Comparison of ENCODE assay signal across 12 cellular contexts in genomic region chr10:31709028-31709427, GRCh38.
A peak's percentile ranks its signal among the peaks of the same experiment; 100 is the strongest.
DNase-seq lines count a peak whose midpoint lies in the region; ATAC-seq and TF ChIP-seq lines count a peak whose summit lies in the region.
"Had no signal": no experiment of that assay in that cellular context is flagged by ENCODE, and none has a peak within 500 bp of the region (broad histone marks: within the 10 kb centered on the region; RNA-seq: fewer than 3 reads in every experiment).

No MANE protein-coding gene starts in this region.

- H2AK5ac ChIP-seq in mesenchymal stem cell (ENCODE audit: low read length, severe bottlenecking), result no peak overlapping the region

- H3K4me1 Mint-ChIP-seq in activated naive CD8-positive, alpha-beta T cell treated with anti-CD3 and anti-CD28 coated beads for 36 hours, result peaks cover 16% of the 10 kb centered on the region

- no peak overlapping the region for H2BK15ac ChIP-seq in mesenchymal stem cell (ENCODE audit: low read depth, poor library complexity, severe bottlenecking)

- no TSS peak for BruUV-seq in mammary epithelial cell (replicated peaks; lab: Mats Ljungman, UMichigan)

- H4K20me1 ChIP-seq in mammary epithelial cell (ENCODE audit: insufficient read depth, low read length), result no peaks in the 10 kb centered on the region

- intact Hi-C loops in cardiac septum (cut with DNase I), result loop anchor here (5.0 to 10.0 kb wide), 4 partner anchors 48 to 674 kb away; partner anchors contain the start of gene ZNF438
- intact Hi-C loops in mammary epithelial cell (cut with micrococcal nuclease), result loop anchor here (1.0 to 10.0 kb wide), 4 partner anchors 99 to 954 kb away; no protein-coding TSS in a partner anchor
- intact Hi-C loops in vagina (cut with DNase I), result loop anchor here (5.0 kb wide), 1 partner anchor 48 kb away; no protein-coding TSS in a partner anchor

- H3K27ac Mint-ChIP-seq in activated naive CD8-positive, alpha-beta T cell treated with anti-CD3 and anti-CD28 coated beads for 36 hours, result no peak overlapping the region
- H3K27ac Mint-ChIP-seq: CD4-positive, alpha-beta memory T cell had no signal

- H3K27me3 Mint-ChIP-seq in activated naive CD8-positive, alpha-beta T cell treated with anti-CD3 and anti-CD28 coated beads for 36 hours, result no peaks in the 10 kb centered on the region
- H3K27me3 Mint-ChIP-seq: CD4-positive, alpha-beta memory T cell had no signal

- no peak overlapping the region for H4K8ac ChIP-seq in mesenchymal stem cell (ENCODE audit: low read length)

- H3K9ac ChIP-seq in mammary epithelial cell (ENCODE audit: insufficient read depth, low read length) (no peak overlapping the region), mesenchymal stem cell (ENCODE audit: low read length) (peak overlapping the region; percentile 78)

- no peak overlapping the region for H3K4me3 ChIP-seq in right atrium auricular region
- no peak overlapping the region for H3K4me3 ChIP-seq in mammary epithelial cell (replicated peaks in 1 of 3; ENCODE audit: insufficient read depth in 1 of 3, low read depth in 2 of 3, low read length in 3 of 3)
- no peak overlapping the region for H3K4me3 ChIP-seq in mesenchymal stem cell (ENCODE audit: insufficient read depth in 1 of 2, low read depth in 1 of 2, low read length in 2 of 2)
- H3K4me3 ChIP-seq in vagina, result no peak overlapping the region
- H3K4me3 ChIP-seq: coronary artery had no signal

- H3K9me3 Mint-ChIP-seq in activated naive CD8-positive, alpha-beta T cell treated with anti-CD3 and anti-CD28 coated beads for 36 hours, result peaks cover 23% of the 10 kb centered on the region

- H3K18ac ChIP-seq in mesenchymal stem cell (ENCODE audit: low read depth in 1 of 2, low read length in 2 of 2), result no peak overlapping the region

- no peak for DNase-seq in right atrium auricular region (ENCODE audit: low spot score)
- DNase-seq in cardiac septum (ENCODE audit: low spot score), result no peak
- DNase-seq in mammary epithelial cell, result no peak
- DNase-seq in mesenchymal stem cell, result no peak
- DNase-seq in vagina (ENCODE audit: extremely low spot score in 2 of 2), result no peak
- DNase-seq in activated naive CD8-positive, alpha-beta T cell treated with anti-CD3 and anti-CD28 coated beads for 36 hours, result no peak
- DNase-seq in activated CD4-positive, CD25-positive, alpha-beta regulatory T cell (lab: John Stamatoyannopoulos, UW), result no peak
- DNase-seq: activated CD4-positive, alpha-beta T cell treated with anti-CD3 and anti-CD28 coated beads, Interleukin-2, amount 50 U/mL, for 48 hours; CD4-positive, alpha-beta memory T cell; RPMI8226 had no signal

- no peaks in the 10 kb centered on the region for H3K79me2 ChIP-seq in mammary epithelial cell (ENCODE audit: insufficient read depth, low read length)

- no peak overlapping the region for H2BK120ac ChIP-seq in mesenchymal stem cell (ENCODE audit: low read depth, low read length)

- H3K79me1 ChIP-seq in mesenchymal stem cell (replicated peaks; ENCODE audit: low read length, poor library complexity, severe bottlenecking), result no peaks in the 10 kb centered on the region

- H3K4me1 ChIP-seq in right atrium auricular region (peaks cover 0 to 51% of the 10 kb centered on the region in 2 donors), mammary epithelial cell (ENCODE audit: insufficient read depth, low read length) (no peaks in the 10 kb centered on the region), mesenchymal stem cell (ENCODE audit: control insufficient read depth, insufficient read depth, low read depth, low read length) (peaks cover 10% of the 10 kb centered on the region), vagina (peaks cover 37% of the 10 kb centered on the region)

- TF ChIP-seq CTCF in right atrium auricular region (IDR thresholded peaks at IDR 0.05), result peak in 1 of 2 donors; percentile 53
- TF ChIP-seq CTCF in mammary epithelial cell (conservative IDR thresholded peaks at IDR 0.05 in 1 of 2, IDR thresholded peaks at IDR 0.05 in 1 of 2; ENCODE audit: extremely low read depth in 1 of 2, insufficient read depth in 1 of 2, low read depth in 1 of 2, low read length in 2 of 2), result peak; percentile 8 to 36
- no peak for TF ChIP-seq CTCF in vagina (IDR thresholded peaks at IDR 0.05)

- H2BK12ac ChIP-seq in mesenchymal stem cell (ENCODE audit: low read length in 2 of 2), result no peak overlapping the region

- no peak overlapping the region for H3K14ac ChIP-seq in mesenchymal stem cell (ENCODE audit: low read length in 2 of 2)

- ATAC-seq in HG02678 (IDR thresholded peaks at IDR 0.05; ENCODE audit: unreplicated experiment), result no peak

- no peak for TF ChIP-seq POLR2A in vagina (IDR thresholded peaks at IDR 0.05)

- H3K4ac ChIP-seq in mesenchymal stem cell (ENCODE audit: low read depth in 1 of 2, low read length in 2 of 2), result peak overlapping the region in 1 of 2 experiments; percentile 3

- in situ Hi-C loops in mammary epithelial cell (cut with MboI; ENCODE audit: low sequenced_read_pairs in 2 of 2), result no loop called here

- H3K23ac ChIP-seq in mesenchymal stem cell (ENCODE audit: low read length in 2 of 2), result no peak overlapping the region

- peaks cover 4 to 31% of the 10 kb centered on the region in 2 donors for H3K9me3 ChIP-seq in right atrium auricular region
- H3K9me3 ChIP-seq in mammary epithelial cell (replicated peaks; ENCODE audit: insufficient read depth, low read length), result peaks cover 8% of the 10 kb centered on the region
- H3K9me3 ChIP-seq in mesenchymal stem cell (ENCODE audit: control insufficient read depth, low read length), result peaks cover 23% of the 10 kb centered on the region
- H3K9me3 ChIP-seq in vagina, result no peaks in the 10 kb centered on the region

- no peak overlapping the region for H3K4me2 ChIP-seq in mammary epithelial cell (ENCODE audit: insufficient read depth, low read depth, low read length)
- no peak overlapping the region for H3K4me2 ChIP-seq in mesenchymal stem cell (ENCODE audit: low read length, poor library complexity, severe bottlenecking)

- H3K36me3 ChIP-seq in right atrium auricular region, result no peaks in the 10 kb centered on the region
- H3K36me3 ChIP-seq in mammary epithelial cell (ENCODE audit: insufficient read depth, low read length), result no peaks in the 10 kb centered on the region
- no peaks in the 10 kb centered on the region for H3K36me3 ChIP-seq in mesenchymal stem cell (ENCODE audit: control insufficient read depth in 1 of 2, insufficient read depth in 2 of 2, low read depth in 1 of 2, low read length in 2 of 2)
- no peaks in the 10 kb centered on the region for H3K36me3 ChIP-seq in vagina

- WGBS in mammary epithelial cell (ENCODE audit: low coverage, missing lambda C conversion rate), result 64% methylated on average over 3 of the region's 3 CpGs
- WGBS in mesenchymal stem cell, result 90% methylated on average over 3 of the region's 3 CpGs

- dilution Hi-C loops in mammary epithelial cell (cut with HindIII; ENCODE audit: low sequenced_read_pairs), result no loop called here

- peak overlapping the region; percentile 71 to 90 for H3K27ac ChIP-seq in right atrium auricular region
- no peak overlapping the region for H3K27ac ChIP-seq in mammary epithelial cell (ENCODE audit: insufficient read depth, low read depth, low read length)
- no peak overlapping the region for H3K27ac ChIP-seq in mesenchymal stem cell (ENCODE audit: low read length, poor library complexity, severe bottlenecking)
- peak overlapping the region; percentile 79 for H3K27ac ChIP-seq in vagina

- H2AFZ ChIP-seq in mammary epithelial cell (ENCODE audit: low read depth, low read length), result no peak overlapping the region
- H2AFZ ChIP-seq in mesenchymal stem cell (ENCODE audit: low read depth, low read length), result no peak overlapping the region

- peaks cover 6% of the 10 kb centered on the region for H3K36me3 Mint-ChIP-seq in activated naive CD8-positive, alpha-beta T cell treated with anti-CD3 and anti-CD28 coated beads for 36 hours

- no peak overlapping the region for H4K91ac ChIP-seq in mesenchymal stem cell (ENCODE audit: low read length)

- CTCF ChIA-PET in mammary epithelial cell (lab: Charles Lee; ENCODE audit: low non-redundant PET), result no interaction called here

- H2BK5ac ChIP-seq in mesenchymal stem cell (ENCODE audit: low read depth, low read length, poor library complexity, severe bottlenecking), result no peak overlapping the region

- H3K4me3 Mint-ChIP-seq in activated naive CD8-positive, alpha-beta T cell treated with anti-CD3 and anti-CD28 coated beads for 36 hours, result no peak overlapping the region

- H3K27me3 ChIP-seq in right atrium auricular region (no peaks in the 10 kb centered on the region), mammary epithelial cell (ENCODE audit: insufficient read depth, low read length) (no peaks in the 10 kb centered on the region), mesenchymal stem cell (ENCODE audit: control insufficient read depth in 1 of 2, insufficient read depth in 1 of 2, low read length in 2 of 2) (no peaks in the 10 kb centered on the region), vagina (no peaks in the 10 kb centered on the region)

Comparison
In these comparisons a context has a peak if more than half of its experiments do, and no peak if none do; other contexts are left out.
1. H3K27ac ChIP-seq: peak in right atrium auricular region (2 of 2) and vagina (single experiment); none in mammary epithelial cell (single experiment) and mesenchymal stem cell (single experiment).
2. CTCF ChIP-seq: peak in mammary epithelial cell (2 of 2); none in vagina (0 of 3).